Comparison of ENCODE assay signal across 8 cellular contexts in the genomic region with DNA sequence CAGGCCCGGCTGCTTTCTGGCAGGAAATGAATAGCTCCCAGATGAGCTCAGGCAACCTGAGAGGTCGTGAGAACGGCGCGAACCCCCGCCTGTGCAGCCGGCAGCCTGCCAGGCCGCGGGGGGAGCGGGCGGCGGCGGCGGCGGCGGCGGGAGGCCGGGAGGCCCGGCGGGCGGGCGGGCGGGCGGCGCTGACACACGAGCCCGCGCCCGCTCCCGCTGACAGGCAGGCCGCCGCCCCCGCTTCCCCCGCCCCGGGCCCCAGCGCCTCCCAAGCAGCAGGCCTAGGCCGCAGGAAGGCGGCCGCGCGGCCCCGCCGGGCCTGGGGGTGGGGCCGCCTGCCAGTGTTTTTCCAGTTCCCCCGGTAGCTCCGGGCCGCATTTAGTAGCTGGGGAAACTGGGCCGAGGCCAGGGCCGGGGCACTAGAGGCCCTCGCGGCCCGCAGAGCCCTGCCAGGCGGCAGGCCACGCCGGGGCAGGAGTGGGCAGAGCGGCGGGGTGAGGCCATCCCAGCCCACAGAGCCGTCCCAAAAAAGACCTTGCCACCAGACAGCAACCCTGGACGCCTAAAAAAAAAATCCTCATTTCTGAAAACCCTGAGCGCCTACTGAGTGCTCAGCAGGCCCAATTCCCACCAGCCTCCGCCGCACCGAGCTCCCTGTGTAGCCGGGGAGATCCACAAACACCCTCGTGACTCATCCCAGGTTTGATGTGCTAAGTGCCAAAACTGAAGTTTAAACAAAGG. TPM values are rescaled to one million over a fixed set of nuclear protein-coding genes. Genes with fewer than 3 reads are reported as not detected.
DNase-seq lines count a peak whose midpoint lies in the region; ATAC-seq and TF ChIP-seq lines count a peak whose summit lies in the region.

No MANE protein-coding gene starts in this region.

- no TSS peak for BruUV-seq in Panc1 (replicated peaks; lab: Mats Ljungman, UMichigan)

- POLR2A ChIA-PET in Panc1 (lab: Charles Lee) = interaction anchor here (0.5 to 1.5 kb wide), 15 partner anchors 11 to 514 kb away, joined by 3 to 21 read pairs (median 5); no protein-coding TSS in a partner anchor

- peak overlapping the region; percentile 74 to 91 for H3K4me3 Mint-ChIP-seq in CD14-positive monocyte
- peak overlapping the region; percentile 54 for H3K4me3 Mint-ChIP-seq in neural crest cell

- peaks cover 38% of the 10 kb centered on the region for H3K27me3 ChIP-seq in HUES48 (ENCODE audit: control insufficient read depth, insufficient read depth, low read length)
- no peaks in the 10 kb centered on the region for H3K27me3 ChIP-seq in Panc1 (ENCODE audit: control insufficient read depth, insufficient read depth, low read length)
- no peaks in the 10 kb centered on the region for H3K27me3 ChIP-seq in foreskin keratinocyte
- H3K27me3 ChIP-seq in suprapubic skin = no peaks in the 10 kb centered on the region

- H3K27me3 Mint-ChIP-seq in CD14-positive monocyte (ENCODE audit: low read depth in 3 of 3) (peaks cover 66 to 90% (median 82%) of the 10 kb centered on the region in 3 donors), neural crest cell (ENCODE audit: low read depth) (peaks cover 33% of the 10 kb centered on the region)

- CTCF ChIA-PET in Panc1 (lab: Charles Lee) = interaction anchor here (0.6 to 1.3 kb wide), 5 partner anchors 20 to 1587 kb away, joined by 3 to 13 read pairs (median 4); no protein-coding TSS in a partner anchor

- no peaks in the 10 kb centered on the region for H3K9me3 ChIP-seq in HUES48 (ENCODE audit: control insufficient read depth, insufficient read depth, low read length)
- no peaks in the 10 kb centered on the region for H3K9me3 ChIP-seq in Panc1 (ENCODE audit: control insufficient read depth, insufficient read depth, low read depth, low read length)
- H3K9me3 ChIP-seq in suprapubic skin = no peaks in the 10 kb centered on the region

- DNase-seq in CD14-positive monocyte (ENCODE audit: low spot score) (peak; percentile 62), Panc1 (ENCODE audit: low read depth, low spot score) (no peak), foreskin keratinocyte (peak; percentile 87 to 92), neural crest cell (ENCODE audit: low read depth, low spot score) (peak; percentile 64), suprapubic skin (ENCODE audit: low spot score in 2 of 2) (peak; percentile 92 to 93)
- DNase-seq in activated naive CD4-positive, alpha-beta T cell treated with Interleukin-2 at 50 U/mL for 16 hours = peak; percentile 71

- H3K4me3 ChIP-seq in HUES48 (ENCODE audit: low read depth, low read length) (peak overlapping the region; percentile 46; the same call in 1 of the 2 replicates), Panc1 (ENCODE audit: low read depth in 2 of 2, low read length in 2 of 2) (peak overlapping the region; percentile 44 to 59), suprapubic skin (peak overlapping the region; percentile 68)

- H3K36me3 Mint-ChIP-seq in CD14-positive monocyte = peaks cover 8 to 27% of the 10 kb centered on the region in 2 donors
- H3K36me3 Mint-ChIP-seq in neural crest cell (ENCODE audit: low read depth) = no peaks in the 10 kb centered on the region

- H3K27ac Mint-ChIP-seq in CD14-positive monocyte = peak overlapping the region in 4 of 7 donors; percentile 3 to 70 (median 44)
- H3K27ac Mint-ChIP-seq in neural crest cell (ENCODE audit: unreplicated experiment) = peak overlapping the region; percentile 85

- TF ChIP-seq CTCF in CD14-positive monocyte (IDR thresholded peaks at IDR 0.05) = no peak
- no peak for TF ChIP-seq CTCF in Panc1 (IDR thresholded peaks at IDR 0.05)
- TF ChIP-seq CTCF in foreskin keratinocyte (conservative IDR thresholded peaks at IDR 0.05) = peak; percentile 34
- TF ChIP-seq CTCF in neural crest cell (conservative IDR thresholded peaks at IDR 0.05) = peak; percentile 23
- TF ChIP-seq CTCF in suprapubic skin (IDR thresholded peaks at IDR 0.05) = no peak

- H3K4me1 ChIP-seq in HUES48 (ENCODE audit: control insufficient read depth, insufficient read depth, low read length) = peaks cover 37% of the 10 kb centered on the region
- H3K4me1 ChIP-seq in Panc1 (ENCODE audit: control insufficient read depth, insufficient read depth, low read length) = peaks cover 40% of the 10 kb centered on the region
- peaks cover 19% of the 10 kb centered on the region for H3K4me1 ChIP-seq in foreskin keratinocyte
- peaks cover 57% of the 10 kb centered on the region for H3K4me1 ChIP-seq in suprapubic skin

- no peaks in the 10 kb centered on the region for H3K36me3 ChIP-seq in HUES48 (ENCODE audit: control insufficient read depth, insufficient read depth, low read length)
- H3K36me3 ChIP-seq in Panc1 (ENCODE audit: control insufficient read depth, insufficient read depth, low read length) = peaks cover 2% of the 10 kb centered on the region
- peaks cover 6% of the 10 kb centered on the region for H3K36me3 ChIP-seq in suprapubic skin

- WGBS in suprapubic skin = 4% methylated on average over 21 of the region's 65 CpGs

- in situ Hi-C loops in Panc1 (cut with HindIII; ENCODE audit: low pct_unique_long_range_greater_than_20kb, low sequenced_read_pairs) = no loop called here

- no peak for TF ChIP-seq POLR2A in suprapubic skin (IDR thresholded peaks at IDR 0.05)

- H3K9ac ChIP-seq in HUES48 (ENCODE audit: low read depth, low read length) = peak overlapping the region; percentile 27

- H3K9me3 Mint-ChIP-seq in CD14-positive monocyte (peaks cover 0 to 31% (median 13%) of the 10 kb centered on the region in 7 donors), neural crest cell (no peaks in the 10 kb centered on the region)

- intact Hi-C loops in CD14-positive monocyte (cut with micrococcal nuclease) (loop anchor here in 1 of 2 donors (10.0 kb wide), 1 partner anchor 167 kb away; no protein-coding TSS in a partner anchor), Panc1 (cut with micrococcal nuclease; ENCODE audit: unreplicated experiment) (no loop called here)

- ATAC-seq in GM19455 (IDR thresholded peaks at IDR 0.05; ENCODE audit: unreplicated experiment) (peak; percentile 53), Panc1 (peak; percentile 74), foreskin keratinocyte (peak; percentile 66)

- no peak for TF ChIP-seq EP300 in suprapubic skin (IDR thresholded peaks at IDR 0.05)

- peak overlapping the region; percentile 99 for H3K27ac ChIP-seq in HUES48 (ENCODE audit: low read depth, low read length)
- H3K27ac ChIP-seq in Panc1 (ENCODE audit: low read length) = peak overlapping the region; percentile 100
- H3K27ac ChIP-seq in foreskin keratinocyte = peak overlapping the region; percentile 99
- peak overlapping the region; percentile 96 for H3K27ac ChIP-seq in suprapubic skin

- H3K4me1 Mint-ChIP-seq in CD14-positive monocyte = peaks cover 27% of the 10 kb centered on the region
- H3K4me1 Mint-ChIP-seq in neural crest cell = peaks cover 50% of the 10 kb centered on the region

RNA-seq across cellular contexts. Expression of a gene that starts 5.6 kb away (rescaled TPM):
- polyA plus RNA-seq in CD14-positive monocyte (under 1 TPM; 0.17 to 0.26 TPM), foreskin keratinocyte (28.7 and 32.5 TPM in 2 replicates)
- total RNA-seq in Panc1 (2021; ENCODE audit: unreplicated experiment) (28.5 TPM), foreskin keratinocyte (35.1 and 42.1 TPM in 2 replicates), neural crest cell (32.6 and 36.2 TPM in 2 replicates), suprapubic skin (100 to 1,000 TPM; 128 to 206 (median 154) TPM)
- 33.2 TPM for polyA plus RNA-seq in Panc1 (2012; ENCODE audit: insufficient read length)

Comparison
In these comparisons a context has a peak if more than half of its experiments do, and no peak if none do; other contexts are left out.
1. CTCF ChIP-seq: peak in foreskin keratinocyte (single experiment) and neural crest cell (single experiment); none in CD14-positive monocyte (single experiment), Panc1 (single experiment) and suprapubic skin (0 of 2).
2. Peak in every context shown above with its lines, with median percentiles within 50 percentile points of each other: ATAC-seq, H3K27ac ChIP-seq and H3K4me3 ChIP-seq.